In genomic region chr4:6147441-6147840, GRCh38 we compare ENCODE assay signal across 23 cellular contexts. TPM values are rescaled to one million over a fixed set of nuclear protein-coding genes. Genes with fewer than 3 reads are reported as not detected.
"Had no signal": no experiment of that assay in that cellular context is flagged by ENCODE, and none has a peak within 500 bp of the region (broad histone marks: within the 10 kb centered on the region; RNA-seq: fewer than 3 reads in every experiment).

No MANE protein-coding gene starts in this region.

- H3K27ac ChIP-seq: colonic mucosa, hepatocyte, parathyroid adenoma, sigmoid colon, skin epidermis, stomach, thoracic aorta, transverse colon had no signal

- ATAC-seq: left colon; left ventricle myocardium superior; natural killer cell treated with Interleukin-12 subunit alpha and Interleukin-12 subunit beta and Interleukin-15 and Interleukin-18, amount 100 ng/mL, for 72 hours had no signal

- H3K4me3 Mint-ChIP-seq: natural killer cell treated with Interleukin-12 subunit alpha and Interleukin-12 subunit beta and Interleukin-15 and Interleukin-18, amount 100 ng/mL, for 72 hours had no signal

- H3K4me3 ChIP-seq: colonic mucosa, hepatocyte, lung, sigmoid colon, skin epidermis, stomach, thoracic aorta, transverse colon had no signal

- DNase-seq: colonic mucosa; dermis blood vessel endothelial cell; effector CD4-positive, alpha-beta T cell; foreskin melanocyte; head of caudate nucleus; kidney; left colon; left ventricle myocardium superior; mesenchymal stem cell; midbrain; sigmoid colon; stimulated activated CD4-positive, alpha-beta T cell treated with anti-CD3 and anti-CD28 coated beads, Interleukin-12 subunit alpha, Interleukin-12 subunit beta, amount 100 ng/mL, for 4 hours; stimulated activated naive CD4-positive, alpha-beta T cell; stomach; substantia nigra; transverse colon had no signal

- H3K4me1 ChIP-seq: colonic mucosa, parathyroid adenoma, sigmoid colon, stomach, transverse colon had no signal

- H3K9me3 ChIP-seq: colonic mucosa, sigmoid colon, thoracic aorta, transverse colon had no signal

- H3K27me3 ChIP-seq: colonic mucosa, hepatocyte, transverse colon had no signal

- H3K36me3 ChIP-seq: colonic mucosa, sigmoid colon, stomach, thoracic aorta, transverse colon had no signal

RNA-seq across cellular contexts. Expression of gene JAKMIP1, which starts 52.9 kb away (rescaled TPM):
- total RNA-seq: dermis blood vessel endothelial cell, hepatocyte, left ventricle myocardium superior, pulmonary artery endothelial cell had no signal
- polyA plus RNA-seq: hepatocyte had no signal
